Comparison of ENCODE assay signal across 8 cellular contexts in genomic region chr13:30735025-30735967, GRCh38. TPM values are rescaled to one million over a fixed set of nuclear protein-coding genes. Genes with fewer than 3 reads are reported as not detected.
A peak's percentile ranks its signal among the peaks of the same experiment; 100 is the strongest.
DNase-seq lines count a peak whose midpoint lies in the region; ATAC-seq and TF ChIP-seq lines count a peak whose summit lies in the region.

Gene ALOX5AP (plus strand): TSS chr13:30735543. CDS start chr13:30735606, 63 bp downstream.

- ATAC-seq in GM18505 (IDR thresholded peaks at IDR 0.05; ENCODE audit: unreplicated experiment) (peak; percentile 62), GM21737 (IDR thresholded peaks at IDR 0.05; ENCODE audit: unreplicated experiment) (peak; percentile 55)
- ATAC-seq in activated naive CD4-positive, alpha-beta T cell treated with anti-CD3 and anti-CD28 coated beads, Interleukin-2, amount 50 U/mL, for 72 hours: peak in 1 of 2 donors; percentile 43
- ATAC-seq in naive thymus-derived CD4-positive, alpha-beta T cell: peak; percentile 73

- peaks cover 52 to 75% (median 68%) of the 10 kb centered on the region in 7 donors for H3K4me1 Mint-ChIP-seq in naive thymus-derived CD4-positive, alpha-beta T cell

- H3K27ac Mint-ChIP-seq in activated naive CD4-positive, alpha-beta T cell treated with anti-CD3 and anti-CD28 coated beads, Interleukin-2, amount 50 U/mL, for 72 hours: peak within 1 kb of the TSS; percentile 82 to 90
- H3K27ac Mint-ChIP-seq in naive thymus-derived CD4-positive, alpha-beta T cell: peak within 1 kb of the TSS; percentile 86 to 98 (median 94)

- CTCF ChIA-PET in naive thymus-derived CD4-positive, alpha-beta T cell (lab: Charles Lee): no interaction called here

- POLR2A ChIA-PET in naive thymus-derived CD4-positive, alpha-beta T cell (lab: Charles Lee): interaction anchor here (0.7 to 2.8 kb wide), 8 partner anchors 38 to 601 kb away, joined by 3 to 20 read pairs (median 3); partner anchors contain the start of gene USPL1

- peak within 1 kb of the TSS; percentile 68 for H3K27ac ChIP-seq in naive thymus-derived CD4-positive, alpha-beta T cell (ENCODE audit: low read depth, low read length)

- H3K4me3 ChIP-seq in Loucy (ENCODE audit: low read length, poor library complexity, severe bottlenecking): peak within 1 kb of the TSS; percentile 80
- H3K4me3 ChIP-seq in naive thymus-derived CD4-positive, alpha-beta T cell (ENCODE audit: low read length): peak within 1 kb of the TSS; percentile 71
- no peak within 1 kb of the TSS for H3K4me3 ChIP-seq in H7 (ENCODE audit: insufficient read depth, low read depth, low read length)

- peak within 1 kb of the TSS; percentile 99 for H3K4me2 ChIP-seq in Loucy (ENCODE audit: low read depth, low read length, poor library complexity, severe bottlenecking)

- no peaks in the 10 kb centered on the region for H3K9me2 ChIP-seq in Loucy (replicated peaks; ENCODE audit: low read depth, low read length)

- H3K27me3 ChIP-seq in Loucy (ENCODE audit: insufficient read depth, low read length, poor library complexity, severe bottlenecking) (no peaks in the 10 kb centered on the region), H7 (ENCODE audit: control insufficient read depth, insufficient read depth, low read length) (no peaks in the 10 kb centered on the region)
- H3K27me3 ChIP-seq in naive thymus-derived CD4-positive, alpha-beta T cell (ENCODE audit: control insufficient read depth in 2 of 2, insufficient read depth in 2 of 2, low read length in 2 of 2): no peaks in the 10 kb centered on the region

- no peaks in the 10 kb centered on the region for H3K36me3 ChIP-seq in Loucy (ENCODE audit: insufficient read depth, low read length)
- H3K36me3 ChIP-seq in naive thymus-derived CD4-positive, alpha-beta T cell (ENCODE audit: control insufficient read depth in 2 of 3, insufficient read depth in 3 of 3, low read length in 3 of 3): no peaks in the 10 kb centered on the region
- H3K36me3 ChIP-seq in H7 (replicated peaks; ENCODE audit: control insufficient read depth, insufficient read depth, low read length): no peaks in the 10 kb centered on the region

- intact Hi-C loops in naive thymus-derived CD4-positive, alpha-beta T cell (cut with micrococcal nuclease): loop anchor here (1.0 to 10.0 kb wide), 4 partner anchors 9 to 1140 kb away; partner anchors contain the start of gene SLC7A1 (in 1 of the 2)

- no peak for DNase-seq in activated naive CD4-positive, alpha-beta T cell treated with anti-CD3 and anti-CD28 coated beads, Interleukin-2, amount 50 U/mL, for 72 hours (ENCODE audit: low spot score in 2 of 2)
- DNase-seq in naive thymus-derived CD4-positive, alpha-beta T cell: peak in 7 of 9 donors; percentile 21 to 60 (median 51)
- DNase-seq in cerebellar cortex (ENCODE audit: low spot score): no peak
- DNase-seq in NCI-H2029 treated with DMSO at 0.1 percent for 48 hours (lab: John Stamatoyannopoulos, UW): no peak
- DNase-seq in H7: no peak

- peak within 1 kb of the TSS; percentile 89 for H3K9ac ChIP-seq in Loucy (ENCODE audit: low read depth, low read length, poor library complexity, severe bottlenecking)

- peaks cover 55% of the 10 kb centered on the region for H3K4me1 ChIP-seq in Loucy (ENCODE audit: insufficient read depth, low read length, poor library complexity, severe bottlenecking)
- H3K4me1 ChIP-seq in naive thymus-derived CD4-positive, alpha-beta T cell (ENCODE audit: control insufficient read depth in 2 of 2, insufficient read depth in 2 of 2, low read length in 2 of 2): peaks cover 36 to 46% of the 10 kb centered on the region in 2 donors

- no peaks in the 10 kb centered on the region for H3K9me3 ChIP-seq in Loucy (ENCODE audit: insufficient read depth, low read depth, low read length)
- no peaks in the 10 kb centered on the region for H3K9me3 ChIP-seq in naive thymus-derived CD4-positive, alpha-beta T cell (ENCODE audit: control insufficient read depth in 2 of 3, low read length in 3 of 3)

- peaks cover 49% of the 10 kb centered on the region for H3K79me2 ChIP-seq in Loucy (ENCODE audit: insufficient read depth, low read length)

- TF ChIP-seq CTCF in Loucy (conservative IDR thresholded peaks at IDR 0.05; ENCODE audit: low read length): no peak

- H3K27me3 Mint-ChIP-seq in naive thymus-derived CD4-positive, alpha-beta T cell: peaks cover 0 to 4% (median 0%) of the 10 kb centered on the region in 5 donors

- peak; percentile 42 for TF ChIP-seq POLR2A in GM18505 (IDR thresholded peaks at IDR 0.05; ENCODE audit: borderline replicate concordance, extremely low read depth, insufficient read depth, insufficient read length)

- peaks cover 0 to 14% of the 10 kb centered on the region in 2 donors for H3K36me3 Mint-ChIP-seq in activated naive CD4-positive, alpha-beta T cell treated with anti-CD3 and anti-CD28 coated beads, Interleukin-2, amount 50 U/mL, for 72 hours
- peaks cover 0 to 18% (median 0%) of the 10 kb centered on the region in 5 donors for H3K36me3 Mint-ChIP-seq in naive thymus-derived CD4-positive, alpha-beta T cell

- H3K9me3 Mint-ChIP-seq in activated naive CD4-positive, alpha-beta T cell treated with anti-CD3 and anti-CD28 coated beads, Interleukin-2, amount 50 U/mL, for 72 hours: no peaks in the 10 kb centered on the region
- H3K9me3 Mint-ChIP-seq in naive thymus-derived CD4-positive, alpha-beta T cell: no peaks in the 10 kb centered on the region

- H3K4me3 Mint-ChIP-seq in naive thymus-derived CD4-positive, alpha-beta T cell: peak within 1 kb of the TSS; percentile 83 to 99 (median 97)

- peaks cover 14% of the 10 kb centered on the region for H3F3A ChIP-seq in Loucy (ENCODE audit: low read depth)

- peak within 1 kb of the TSS; percentile 71 for H2AFZ ChIP-seq in Loucy (ENCODE audit: low read length)

- H4K20me1 ChIP-seq in Loucy (ENCODE audit: insufficient read depth, low read length, poor library complexity, severe bottlenecking): no peaks in the 10 kb centered on the region

RNA-seq across cellular contexts. Expression of gene ALOX5AP, which starts in this region (rescaled TPM):
- 10 to 100 TPM; 11.5 to 36.2 TPM for total RNA-seq in activated naive CD4-positive, alpha-beta T cell treated with anti-CD3 and anti-CD28 coated beads, Interleukin-2, amount 50 U/mL, for 72 hours
- total RNA-seq in naive thymus-derived CD4-positive, alpha-beta T cell: 100 to 1,000 TPM in 1 of 5 experiments, 10 to 100 TPM in 4; 22.1 to 110 (median 24.4) TPM
- polyA plus RNA-seq in naive thymus-derived CD4-positive, alpha-beta T cell: 100 to 1,000 TPM; 190 to 198 TPM
- not detected in 2 replicates for total RNA-seq in H7 (2014; rRNA removed; shearing (Covaris generic))

Comparison
In these comparisons a context has a peak if more than half of its experiments do, and no peak if none do; other contexts are left out.
1. RNA of gene ALOX5AP (total RNA-seq): 11.5 to 36.2 TPM in activated naive CD4-positive, alpha-beta T cell treated with anti-CD3 and anti-CD28 coated beads, Interleukin-2, amount 50 U/mL, for 72 hours and 22.1 to 110 TPM in naive thymus-derived CD4-positive, alpha-beta T cell; not detected in H7; every median in the first group is over 10 times any median in the second.
2. DNase-seq: peak in naive thymus-derived CD4-positive, alpha-beta T cell (7 of 9); none in activated naive CD4-positive, alpha-beta T cell treated with anti-CD3 and anti-CD28 coated beads, Interleukin-2, amount 50 U/mL, for 72 hours (0 of 2), cerebellar cortex (single experiment), NCI-H2029 treated with DMSO at 0.1 percent for 48 hours (single experiment) and H7 (single experiment).